Comparison of ENCODE assay signal across 8 cellular contexts in genomic region chr14:104768437-104769323, GRCh38. TPM values are rescaled to one million over a fixed set of nuclear protein-coding genes. Genes with fewer than 3 reads are reported as not detected.
DNase-seq lines count a peak whose midpoint lies in the region; ATAC-seq and TF ChIP-seq lines count a peak whose summit lies in the region.

No MANE protein-coding gene starts in this region.

- peaks cover 33% of the 10 kb centered on the region for H3K36me3 Mint-ChIP-seq in activated T-helper 17 cell treated with anti-CD3 and anti-CD28 coated beads, Interleukin-2, amount 50 U/mL, for 72 hours (ENCODE audit: low read depth)
- H3K36me3 Mint-ChIP-seq in neural progenitor cell: peaks cover 25% of the 10 kb centered on the region

- no peaks in the 10 kb centered on the region for H3K4me1 ChIP-seq in KMS-11 (ENCODE audit: low read depth, poor library complexity, severe bottlenecking)
- peaks cover 4% of the 10 kb centered on the region for H3K4me1 ChIP-seq in neural progenitor cell

- H3K9me3 ChIP-seq in neural progenitor cell (ENCODE audit: low read depth): no peaks in the 10 kb centered on the region

- ATAC-seq in GM19455 (IDR thresholded peaks at IDR 0.05; ENCODE audit: unreplicated experiment): peak; percentile 72
- ATAC-seq in activated T-helper 17 cell treated with anti-CD3 and anti-CD28 coated beads, Interleukin-2, amount 50 U/mL, for 72 hours (replicated peaks): peak; percentile 97

- POLR2A ChIA-PET in RWPE1 (lab: Yijun Ruan, JAX; ENCODE audit: low non-redundant PET): no interaction called here

- CTCF ChIA-PET in RWPE1 (lab: Yijun Ruan, JAX): interaction anchor here (0.6 to 2.2 kb wide), 27 partner anchors 8 to 852 kb away, joined by 3 to 28 read pairs (median 5); partner anchors contain the start of genes AKT1 and ZBTB42

- H3K27ac ChIP-seq in C4-2B: peak overlapping the region; percentile 10; the same call in 1 of the 2 replicates
- no peak overlapping the region for H3K27ac ChIP-seq in KMS-11
- H3K27ac ChIP-seq in RWPE1: peak overlapping the region; percentile 65
- H3K27ac ChIP-seq in neural progenitor cell: no peak overlapping the region
- no peak overlapping the region for H3K27ac ChIP-seq in substantia nigra (ENCODE audit: low read depth, low read length, poor library complexity, severe bottlenecking)

- TF ChIP-seq CTCF in C4-2B (conservative IDR thresholded peaks at IDR 0.05): peak; percentile 94
- peak; percentile 58 for TF ChIP-seq CTCF in KMS-11 (conservative IDR thresholded peaks at IDR 0.05; ENCODE audit: low read depth, low read length)
- TF ChIP-seq CTCF in RWPE1 (conservative IDR thresholded peaks at IDR 0.05; ENCODE audit: low read depth): peak; percentile 88
- TF ChIP-seq CTCF in foreskin fibroblast (IDR thresholded peaks at IDR 0.05; ENCODE audit: low read depth, low read length): peak; percentile 64
- peak; percentile 84 for TF ChIP-seq CTCF in neural progenitor cell (IDR thresholded peaks at IDR 0.05)

- no peaks in the 10 kb centered on the region for H3K4me1 Mint-ChIP-seq in activated T-helper 17 cell treated with anti-CD3 and anti-CD28 coated beads, Interleukin-2, amount 50 U/mL, for 72 hours
- H3K4me1 Mint-ChIP-seq in neural progenitor cell: peaks cover 20% of the 10 kb centered on the region

- H3K36me3 ChIP-seq in KMS-11 (ENCODE audit: insufficient read depth) (no peaks in the 10 kb centered on the region), neural progenitor cell (no peaks in the 10 kb centered on the region)

- no peaks in the 10 kb centered on the region for H3K79me2 ChIP-seq in KMS-11 (ENCODE audit: insufficient read depth, low read depth)
- H3K79me2 ChIP-seq in neural progenitor cell (ENCODE audit: low read depth): no peaks in the 10 kb centered on the region

- H4K20me1 ChIP-seq in KMS-11 (ENCODE audit: insufficient read depth) (no peaks in the 10 kb centered on the region), neural progenitor cell (ENCODE audit: low read depth) (peaks cover 14% of the 10 kb centered on the region)

- no peaks in the 10 kb centered on the region for H3K27me3 Mint-ChIP-seq in activated T-helper 17 cell treated with anti-CD3 and anti-CD28 coated beads, Interleukin-2, amount 50 U/mL, for 72 hours
- peaks cover 2% of the 10 kb centered on the region for H3K27me3 Mint-ChIP-seq in neural progenitor cell (ENCODE audit: insufficient read depth, low read depth)

- H3F3A ChIP-seq in neural progenitor cell (ENCODE audit: low read depth): peaks cover 7% of the 10 kb centered on the region

- no peak overlapping the region for H3K4me3 ChIP-seq in KMS-11 (IDR thresholded peaks at IDR 0.05; ENCODE audit: insufficient read depth, low read depth, low read length)
- H3K4me3 ChIP-seq in foreskin fibroblast (ENCODE audit: low read depth in 1 of 2, low read length in 2 of 2): no peak overlapping the region
- no peak overlapping the region for H3K4me3 ChIP-seq in neural progenitor cell

- no peaks in the 10 kb centered on the region for H3K9me3 Mint-ChIP-seq in activated T-helper 17 cell treated with anti-CD3 and anti-CD28 coated beads, Interleukin-2, amount 50 U/mL, for 72 hours
- peaks cover 2% of the 10 kb centered on the region for H3K9me3 Mint-ChIP-seq in neural progenitor cell

- no peak overlapping the region for H3K4me3 Mint-ChIP-seq in activated T-helper 17 cell treated with anti-CD3 and anti-CD28 coated beads, Interleukin-2, amount 50 U/mL, for 72 hours
- H3K4me3 Mint-ChIP-seq in neural progenitor cell: peak overlapping the region; percentile 67

- no peak overlapping the region for H3K27ac Mint-ChIP-seq in activated T-helper 17 cell treated with anti-CD3 and anti-CD28 coated beads, Interleukin-2, amount 50 U/mL, for 72 hours
- H3K27ac Mint-ChIP-seq in neural progenitor cell: no peak overlapping the region

- peak; percentile 65 for DNase-seq in RWPE1 (ENCODE audit: low spot score)
- peak; percentile 71 to 92 for DNase-seq in foreskin fibroblast
- DNase-seq in neural progenitor cell (ENCODE audit: low spot score): peak; percentile 91
- peak; percentile 15 to 93 (median 76) for DNase-seq in substantia nigra (lab: John Stamatoyannopoulos, UW)

- no peak overlapping the region for H3K4me2 ChIP-seq in KMS-11
- no peak overlapping the region for H3K4me2 ChIP-seq in neural progenitor cell

- H3K27me3 ChIP-seq in KMS-11 (ENCODE audit: insufficient read depth, low read depth): no peaks in the 10 kb centered on the region
- H3K27me3 ChIP-seq in neural progenitor cell: no peaks in the 10 kb centered on the region

- H3K9ac ChIP-seq in KMS-11: no peak overlapping the region
- H3K9ac ChIP-seq in neural progenitor cell: no peak overlapping the region

- H2AFZ ChIP-seq in KMS-11 (ENCODE audit: low read depth): no peak overlapping the region
- no peak overlapping the region for H2AFZ ChIP-seq in neural progenitor cell (replicated peaks)

RNA-seq across cellular contexts. Expression of gene SIVA1, which starts 15.7 kb away (rescaled TPM):
- 100 to 1,000 TPM in 1 of 2 donors, 10 to 100 TPM in 1; 65.2 to 121 TPM for total RNA-seq in activated T-helper 17 cell treated with anti-CD3 and anti-CD28 coated beads, Interleukin-2, amount 50 U/mL, for 72 hours
- 139 and 231 TPM in 2 replicates for total RNA-seq in neural progenitor cell (ENCODE audit: low replicate concordance)

RNA-seq across cellular contexts. Expression of gene AKT1, which starts 26.9 kb away (rescaled TPM):
- 100 to 1,000 TPM in 1 of 2 donors, 10 to 100 TPM in 1; 81.3 to 160 TPM for total RNA-seq in activated T-helper 17 cell treated with anti-CD3 and anti-CD28 coated beads, Interleukin-2, amount 50 U/mL, for 72 hours
- total RNA-seq in neural progenitor cell (ENCODE audit: low replicate concordance): 67.2 and 92.4 TPM in 2 replicates

RNA-seq across cellular contexts. Expression of gene ZBTB42, which starts 32.2 kb away (rescaled TPM):
- 1 to 10 TPM; 3.0 to 3.2 TPM for total RNA-seq in activated T-helper 17 cell treated with anti-CD3 and anti-CD28 coated beads, Interleukin-2, amount 50 U/mL, for 72 hours
- total RNA-seq in neural progenitor cell (ENCODE audit: low replicate concordance): 0.41 and 1.1 TPM in 2 replicates

RNA-seq across cellular contexts. Expression of gene ADSS1, which starts 44.7 kb away (rescaled TPM):
- 1 to 10 TPM in 1 of 2 donors, under 1 TPM in 1; 0.91 to 2.4 TPM for total RNA-seq in activated T-helper 17 cell treated with anti-CD3 and anti-CD28 coated beads, Interleukin-2, amount 50 U/mL, for 72 hours
- 25.3 and 26.4 TPM in 2 replicates for total RNA-seq in neural progenitor cell (ENCODE audit: low replicate concordance)

Comparison
In these comparisons a context has a peak if more than half of its experiments do, and no peak if none do; other contexts are left out.
1. H3K27ac ChIP-seq: peak in C4-2B (single experiment) and RWPE1 (single experiment); none in KMS-11 (single experiment), neural progenitor cell (single experiment) and substantia nigra (single experiment).
2. Peak in every context shown above with its lines, with median percentiles within 50 percentile points of each other: CTCF ChIP-seq and DNase-seq.